ENCODE assay signal across 1 cellular context in genomic region chr1:154183045-154183968, GRCh38.
TF ChIP-seq lines count a peak whose summit lies in the region.

No MANE protein-coding gene starts in this region.

TF ChIP-seq in GM12878, 131 proteins besides CTCF, POLR2A, EP300 and RAD21 (continued from another document and continues in another):
- TF ChIP-seq HSF1 (IDR thresholded peaks at IDR 0.05; ENCODE audit: low read depth, low read length) (no peak), FOXM1 (IDR thresholded peaks at IDR 0.05; ENCODE audit: low read depth, low read length) (no peak), NFIC (IDR thresholded peaks at IDR 0.05; ENCODE audit: low read depth, low read length) (no peak), TCF7 (IDR thresholded peaks at IDR 0.05; ENCODE audit: borderline replicate concordance) (no peak), STAT3 (IDR thresholded peaks at IDR 0.05; ENCODE audit: low read depth, low read length) (no peak), BACH1 (IDR thresholded peaks at IDR 0.05; ENCODE audit: borderline replicate concordance) (peak; percentile 80; the same call in 1 of the 2 replicates), SUPT20H (IDR thresholded peaks at IDR 0.05; ENCODE audit: borderline replicate concordance, control insufficient read depth, low read depth, low read length) (no peak), JUNB (IDR thresholded peaks at IDR 0.05) (no peak), RELB (IDR thresholded peaks at IDR 0.05; ENCODE audit: low read depth) (peak; percentile 77; the same call in 1 of the 2 replicates), SPI1 (IDR thresholded peaks at IDR 0.05; ENCODE audit: borderline replicate concordance, insufficient read depth, low read depth, low read length) (peak; percentile 38; the same call in 1 of the 2 replicates), KDM1A (IDR thresholded peaks at IDR 0.05; ENCODE audit: borderline replicate concordance) (no peak), NR2C1 (IDR thresholded peaks at IDR 0.05) (0 out of 2 replicates have a peak, but pooled peaks have one; percentile 28), RFX5 (IDR thresholded peaks at IDR 0.05; ENCODE audit: low read depth, low read length) (no peak), MXI1 (IDR thresholded peaks at IDR 0.05; ENCODE audit: low read depth, low read length) (peak; percentile 69; the same call in 1 of the 2 replicates), KLF5 (IDR thresholded peaks at IDR 0.05; ENCODE audit: partially characterized antibody) (peak; percentile 32), EZH2 (IDR thresholded peaks at IDR 0.05; ENCODE audit: borderline replicate concordance, control insufficient read depth, low read depth, low read length) (no peak), SREBF2 (IDR thresholded peaks at IDR 0.05; ENCODE audit: low read length) (no peak), SMAD1 (IDR thresholded peaks at IDR 0.05; ENCODE audit: low read depth, partially characterized antibody) (no peak), ZNF592 (IDR thresholded peaks at IDR 0.05) (no peak), ELK1 (IDR thresholded peaks at IDR 0.05; ENCODE audit: low read depth, low read length) (peak; percentile 53; the same call in 1 of the 2 replicates), CHD2 (IDR thresholded peaks at IDR 0.05; ENCODE audit: borderline replicate concordance, low read depth, low read length) (no peak), RELA (IDR thresholded peaks at IDR 0.05; ENCODE audit: borderline replicate concordance, partially characterized antibody) (no peak), GATAD2B (conservative IDR thresholded peaks at IDR 0.05; ENCODE audit: low read depth) (peak; percentile 85), ZSCAN29 (IDR thresholded peaks at IDR 0.05) (no peak), NFYA (IDR thresholded peaks at IDR 0.05; ENCODE audit: borderline replicate concordance, low read depth, low read length) (no peak), TCF12 (IDR thresholded peaks at IDR 0.05; ENCODE audit: low read depth, low read length) (0 out of 2 replicates have a peak, but pooled peaks have one; percentile 28), ZNF622 (IDR thresholded peaks at IDR 0.05) (no peak), E2F4 (IDR thresholded peaks at IDR 0.05; ENCODE audit: low read depth, low read length) (peak; percentile 76), USF2 (IDR thresholded peaks at IDR 0.05; ENCODE audit: borderline replicate concordance, low read depth, low read length) (no peak)
- TF ChIP-seq, protein P1, sequence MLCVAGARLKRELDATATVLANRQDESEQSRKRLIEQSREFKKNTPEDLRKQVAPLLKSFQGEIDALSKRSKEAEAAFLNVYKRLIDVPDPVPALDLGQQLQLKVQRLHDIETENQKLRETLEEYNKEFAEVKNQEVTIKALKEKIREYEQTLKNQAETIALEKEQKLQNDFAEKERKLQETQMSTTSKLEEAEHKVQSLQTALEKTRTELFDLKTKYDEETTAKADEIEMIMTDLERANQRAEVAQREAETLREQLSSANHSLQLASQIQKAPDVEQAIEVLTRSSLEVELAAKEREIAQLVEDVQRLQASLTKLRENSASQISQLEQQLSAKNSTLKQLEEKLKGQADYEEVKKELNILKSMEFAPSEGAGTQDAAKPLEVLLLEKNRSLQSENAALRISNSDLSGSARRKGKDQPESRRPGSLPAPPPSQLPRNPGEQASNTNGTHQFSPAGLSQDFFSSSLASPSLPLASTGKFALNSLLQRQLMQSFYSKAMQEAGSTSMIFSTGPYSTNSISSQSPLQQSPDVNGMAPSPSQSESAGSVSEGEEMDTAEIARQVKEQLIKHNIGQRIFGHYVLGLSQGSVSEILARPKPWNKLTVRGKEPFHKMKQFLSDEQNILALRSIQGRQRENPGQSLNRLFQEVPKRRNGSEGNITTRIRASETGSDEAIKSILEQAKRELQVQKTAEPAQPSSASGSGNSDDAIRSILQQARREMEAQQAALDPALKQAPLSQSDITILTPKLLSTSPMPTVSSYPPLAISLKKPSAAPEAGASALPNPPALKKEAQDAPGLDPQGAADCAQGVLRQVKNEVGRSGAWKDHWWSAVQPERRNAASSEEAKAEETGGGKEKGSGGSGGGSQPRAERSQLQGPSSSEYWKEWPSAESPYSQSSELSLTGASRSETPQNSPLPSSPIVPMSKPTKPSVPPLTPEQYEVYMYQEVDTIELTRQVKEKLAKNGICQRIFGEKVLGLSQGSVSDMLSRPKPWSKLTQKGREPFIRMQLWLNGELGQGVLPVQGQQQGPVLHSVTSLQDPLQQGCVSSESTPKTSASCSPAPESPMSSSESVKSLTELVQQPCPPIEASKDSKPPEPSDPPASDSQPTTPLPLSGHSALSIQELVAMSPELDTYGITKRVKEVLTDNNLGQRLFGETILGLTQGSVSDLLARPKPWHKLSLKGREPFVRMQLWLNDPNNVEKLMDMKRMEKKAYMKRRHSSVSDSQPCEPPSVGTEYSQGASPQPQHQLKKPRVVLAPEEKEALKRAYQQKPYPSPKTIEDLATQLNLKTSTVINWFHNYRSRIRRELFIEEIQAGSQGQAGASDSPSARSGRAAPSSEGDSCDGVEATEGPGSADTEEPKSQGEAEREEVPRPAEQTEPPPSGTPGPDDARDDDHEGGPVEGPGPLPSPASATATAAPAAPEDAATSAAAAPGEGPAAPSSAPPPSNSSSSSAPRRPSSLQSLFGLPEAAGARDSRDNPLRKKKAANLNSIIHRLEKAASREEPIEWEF (IDR thresholded peaks at IDR 0.05; ENCODE audit: insufficient replicate concordance, low read depth, low read length) = no peak
- TF ChIP-seq, protein P2, sequence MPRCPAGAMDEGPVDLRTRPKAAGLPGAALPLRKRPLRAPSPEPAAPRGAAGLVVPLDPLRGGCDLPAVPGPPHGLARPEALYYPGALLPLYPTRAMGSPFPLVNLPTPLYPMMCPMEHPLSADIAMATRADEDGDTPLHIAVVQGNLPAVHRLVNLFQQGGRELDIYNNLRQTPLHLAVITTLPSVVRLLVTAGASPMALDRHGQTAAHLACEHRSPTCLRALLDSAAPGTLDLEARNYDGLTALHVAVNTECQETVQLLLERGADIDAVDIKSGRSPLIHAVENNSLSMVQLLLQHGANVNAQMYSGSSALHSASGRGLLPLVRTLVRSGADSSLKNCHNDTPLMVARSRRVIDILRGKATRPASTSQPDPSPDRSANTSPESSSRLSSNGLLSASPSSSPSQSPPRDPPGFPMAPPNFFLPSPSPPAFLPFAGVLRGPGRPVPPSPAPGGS (IDR thresholded peaks at IDR 0.05; ENCODE audit: borderline replicate concordance, insufficient read depth, low read depth, low read length, poor library complexity, severe bottlenecking) = no peak
- TF ChIP-seq, protein P3, sequence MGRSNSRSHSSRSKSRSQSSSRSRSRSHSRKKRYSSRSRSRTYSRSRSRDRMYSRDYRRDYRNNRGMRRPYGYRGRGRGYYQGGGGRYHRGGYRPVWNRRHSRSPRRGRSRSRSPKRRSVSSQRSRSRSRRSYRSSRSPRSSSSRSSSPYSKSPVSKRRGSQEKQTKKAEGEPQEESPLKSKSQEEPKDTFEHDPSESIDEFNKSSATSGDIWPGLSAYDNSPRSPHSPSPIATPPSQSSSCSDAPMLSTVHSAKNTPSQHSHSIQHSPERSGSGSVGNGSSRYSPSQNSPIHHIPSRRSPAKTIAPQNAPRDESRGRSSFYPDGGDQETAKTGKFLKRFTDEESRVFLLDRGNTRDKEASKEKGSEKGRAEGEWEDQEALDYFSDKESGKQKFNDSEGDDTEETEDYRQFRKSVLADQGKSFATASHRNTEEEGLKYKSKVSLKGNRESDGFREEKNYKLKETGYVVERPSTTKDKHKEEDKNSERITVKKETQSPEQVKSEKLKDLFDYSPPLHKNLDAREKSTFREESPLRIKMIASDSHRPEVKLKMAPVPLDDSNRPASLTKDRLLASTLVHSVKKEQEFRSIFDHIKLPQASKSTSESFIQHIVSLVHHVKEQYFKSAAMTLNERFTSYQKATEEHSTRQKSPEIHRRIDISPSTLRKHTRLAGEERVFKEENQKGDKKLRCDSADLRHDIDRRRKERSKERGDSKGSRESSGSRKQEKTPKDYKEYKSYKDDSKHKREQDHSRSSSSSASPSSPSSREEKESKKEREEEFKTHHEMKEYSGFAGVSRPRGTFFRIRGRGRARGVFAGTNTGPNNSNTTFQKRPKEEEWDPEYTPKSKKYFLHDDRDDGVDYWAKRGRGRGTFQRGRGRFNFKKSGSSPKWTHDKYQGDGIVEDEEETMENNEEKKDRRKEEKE (IDR thresholded peaks at IDR 0.05) = 0 out of 2 replicates have a peak, but pooled peaks have one; percentile 19
- TF ChIP-seq, protein P4, sequence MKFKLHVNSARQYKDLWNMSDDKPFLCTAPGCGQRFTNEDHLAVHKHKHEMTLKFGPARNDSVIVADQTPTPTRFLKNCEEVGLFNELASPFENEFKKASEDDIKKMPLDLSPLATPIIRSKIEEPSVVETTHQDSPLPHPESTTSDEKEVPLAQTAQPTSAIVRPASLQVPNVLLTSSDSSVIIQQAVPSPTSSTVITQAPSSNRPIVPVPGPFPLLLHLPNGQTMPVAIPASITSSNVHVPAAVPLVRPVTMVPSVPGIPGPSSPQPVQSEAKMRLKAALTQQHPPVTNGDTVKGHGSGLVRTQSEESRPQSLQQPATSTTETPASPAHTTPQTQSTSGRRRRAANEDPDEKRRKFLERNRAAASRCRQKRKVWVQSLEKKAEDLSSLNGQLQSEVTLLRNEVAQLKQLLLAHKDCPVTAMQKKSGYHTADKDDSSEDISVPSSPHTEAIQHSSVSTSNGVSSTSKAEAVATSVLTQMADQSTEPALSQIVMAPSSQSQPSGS (IDR thresholded peaks at IDR 0.05; ENCODE audit: low read length) = no peak
